Comparison of ENCODE assay signal across 13 cellular contexts in the genomic region with DNA sequence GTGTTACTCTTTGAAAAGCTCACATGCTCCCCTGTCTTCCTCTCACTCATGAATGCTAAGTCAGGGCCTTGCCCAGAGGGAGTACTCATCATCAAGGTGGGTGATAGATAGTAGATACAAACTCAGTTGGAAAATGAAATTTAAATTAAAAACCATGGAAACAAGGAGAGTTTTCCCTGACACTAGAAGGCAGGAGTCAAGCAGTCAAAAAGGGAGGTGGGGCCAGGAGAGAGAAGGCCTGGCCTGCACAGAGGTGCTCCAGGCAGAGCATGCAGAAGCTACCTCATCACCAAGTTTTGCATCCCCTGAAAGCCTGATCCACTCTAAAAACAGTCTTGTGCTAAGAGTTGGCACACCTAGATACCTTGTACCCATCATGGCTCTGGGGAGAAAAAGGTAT.
DNase-seq lines count a peak whose midpoint lies in the region; ATAC-seq, FAIRE-seq and TF ChIP-seq lines count a peak whose summit lies in the region.
"Had no signal": no experiment of that assay in that cellular context is flagged by ENCODE, and none has a peak within 500 bp of the region (broad histone marks: within the 10 kb centered on the region; RNA-seq: fewer than 3 reads in every experiment).

No MANE protein-coding gene starts in this region.

- H3K27me3 Mint-ChIP-seq in activated T-helper 1 cell treated with anti-CD3 and anti-CD28 coated beads, Interleukin-12 subunit alpha, Interleukin-12 subunit beta, Interleukin-2, Interleukin-4 antibody, amounts not matched to agents 30 ng/mL and 10 ng/mL and 1 ng/mL, durations not matched to agents 14 hours and 24 hours and 36 hours (ENCODE audit: insufficient read depth) = peaks cover 17% of the 10 kb centered on the region

- no peaks in the 10 kb centered on the region for H3K36me3 Mint-ChIP-seq in activated T-helper 1 cell treated with anti-CD3 and anti-CD28 coated beads, Interleukin-12 subunit alpha, Interleukin-12 subunit beta, Interleukin-2, Interleukin-4 antibody, amounts not matched to agents 30 ng/mL and 10 ng/mL and 1 ng/mL, durations not matched to agents 14 hours and 24 hours and 36 hours (ENCODE audit: low read depth)
- H3K36me3 Mint-ChIP-seq: brain had no signal

- TF ChIP-seq POLR2A in K562 (conservative IDR thresholded peaks at IDR 0.05) = no peak

- no peaks in the 10 kb centered on the region for H3K9me3 Mint-ChIP-seq in activated T-helper 1 cell treated with anti-CD3 and anti-CD28 coated beads, Interleukin-12 subunit alpha, Interleukin-12 subunit beta, Interleukin-2, Interleukin-4 antibody, amounts not matched to agents 30 ng/mL and 10 ng/mL and 1 ng/mL, durations not matched to agents 14 hours and 24 hours and 36 hours

- BruUV-seq in K562 (replicated peaks; lab: Mats Ljungman, UMichigan) = no TSS peak

- peak; percentile 69 for TF ChIP-seq RAD21 in Ishikawa (IDR thresholded peaks at IDR 0.05; ENCODE audit: low read depth)
- peak in 1 of 2 experiments; percentile 36; a peak in 2 of 4 replicates for TF ChIP-seq RAD21 in K562 (CRISPR knock-in tag; conservative IDR thresholded peaks at IDR 0.05 in 1 of 2, IDR thresholded peaks at IDR 0.05 in 1 of 2)

- POLR2A ChIA-PET in K562 (lab: Yijun Ruan, JAX) = no interaction called here

- no peak overlapping the region for H3K4me2 ChIP-seq in K562 (ENCODE audit: insufficient read depth, low read length)
- H3K4me2 ChIP-seq: KMS-11 had no signal

- H3K9me3 ChIP-seq in K562 (replicated peaks; ENCODE audit: control insufficient read depth, insufficient read depth, low read depth, low read length) = no peaks in the 10 kb centered on the region
- H3K9me3 ChIP-seq in lower lobe of right lung = no peaks in the 10 kb centered on the region
- H3K9me3 ChIP-seq: neutrophil, SJSA1 had no signal

- H3K9me1 ChIP-seq in K562 (ENCODE audit: control insufficient read depth, insufficient read depth, low read length) = no peaks in the 10 kb centered on the region

- no peak overlapping the region for H3K4me3 ChIP-seq in K562
- no peak overlapping the region for H3K4me3 ChIP-seq in lower lobe of right lung
- H3K4me3 ChIP-seq: SJSA1 had no signal

- peak; percentile 1 for DNase-seq in EL
- DNase-seq in K562 (ENCODE audit: extremely low read depth in 1 of 4, low spot score in 3 of 4) = peak; percentile 6 to 10 (median 7)
- DNase-seq in lower lobe of right lung = no peak
- no peak for DNase-seq in activated T-helper 1 cell treated with anti-CD3 and anti-CD28 coated beads, Interleukin-12 subunit alpha, Interleukin-12 subunit beta, Interleukin-2, Interleukin-4 antibody, amounts not matched to agents 30 ng/mL and 10 ng/mL and 1 ng/mL, durations not matched to agents 14 hours and 24 hours and 36 hours (ENCODE audit: low spot score)
- DNase-seq: hippocampal formation had no signal

- no peaks in the 10 kb centered on the region for H3K79me2 ChIP-seq in K562 (ENCODE audit: control insufficient read depth, insufficient read depth, low read length)

- intact Hi-C loops in K562 (cut with micrococcal nuclease) = loop anchor here (10.0 kb wide), 2 partner anchors 144 to 304 kb away; a partner anchor contains a TSS
- intact Hi-C loops in lower lobe of right lung (cut with DNase I) = no loop called here
- intact Hi-C loops in activated T-helper 1 cell treated with anti-CD3 and anti-CD28 coated beads, Interleukin-12 subunit alpha, Interleukin-12 subunit beta, Interleukin-2, Interleukin-4 antibody, amounts not matched to agents 30 ng/mL and 10 ng/mL and 1 ng/mL, durations not matched to agents 14 hours and 24 hours and 36 hours (cut with micrococcal nuclease) = no loop called here

- no peak overlapping the region for H3K4me3 Mint-ChIP-seq in activated T-helper 1 cell treated with anti-CD3 and anti-CD28 coated beads, Interleukin-12 subunit alpha, Interleukin-12 subunit beta, Interleukin-2, Interleukin-4 antibody, amounts not matched to agents 30 ng/mL and 10 ng/mL and 1 ng/mL, durations not matched to agents 14 hours and 24 hours and 36 hours
- H3K4me3 Mint-ChIP-seq: brain had no signal

- H4K20me1 ChIP-seq in K562 (replicated peaks; ENCODE audit: control insufficient read depth, insufficient read depth, low read length) = no peaks in the 10 kb centered on the region

- TF ChIP-seq EP300 in Ishikawa (IDR thresholded peaks at IDR 0.05; ENCODE audit: borderline replicate concordance) (no peak), K562 (IDR thresholded peaks at IDR 0.05; ENCODE audit: low read length) (no peak)

- TF ChIP-seq CTCF in K562 (IDR thresholded peaks at IDR 0.05 in 2 of 3, conservative IDR thresholded peaks at IDR 0.05 in 1 of 3; ENCODE audit: insufficient read depth in 2 of 3, low read depth in 1 of 3, low read length in 3 of 3) (peak; percentile 9 to 42 (median 31); a peak in 2 of 6 replicates), lower lobe of right lung (IDR thresholded peaks at IDR 0.05) (no peak)

- no peaks in the 10 kb centered on the region for H3K36me3 ChIP-seq in K562 (ENCODE audit: control insufficient read depth, insufficient read depth, low read length)
- H3K36me3 ChIP-seq in lower lobe of right lung = no peaks in the 10 kb centered on the region
- H3K36me3 ChIP-seq: neutrophil, SJSA1 had no signal

- no peak overlapping the region for H3K9ac ChIP-seq in K562 (ENCODE audit: insufficient read depth in 1 of 2, low read depth in 2 of 2, low read length in 2 of 2)
- H3K9ac ChIP-seq: KMS-11 had no signal

- no peak overlapping the region for H2AFZ ChIP-seq in K562 (ENCODE audit: low read depth, low read length)

- no peaks in the 10 kb centered on the region for H3K27me3 ChIP-seq in K562 (ENCODE audit: control insufficient read depth in 2 of 2, insufficient read depth in 2 of 2, low read length in 2 of 2)
- no peaks in the 10 kb centered on the region for H3K27me3 ChIP-seq in lower lobe of right lung (ENCODE audit: low read depth)
- H3K27me3 ChIP-seq: neutrophil, SJSA1 had no signal

- in situ Hi-C loops in K562 (cut with MboI) = no loop called here

- CTCF ChIA-PET in K562 (lab: Yijun Ruan, JAX; ENCODE audit: low intra/inter-chr PET ratio) = no interaction called here

- ATAC-seq in K562 (0 out of 3 replicates have a peak, but pooled peaks have one; percentile 44), lower lobe of right lung (peak; percentile 37 to 43), GM19035 (IDR thresholded peaks at IDR 0.05; ENCODE audit: unreplicated experiment) (no peak), GM21528 (IDR thresholded peaks at IDR 0.05; ENCODE audit: low FRiP score, unreplicated experiment) (no peak), GM21526 (IDR thresholded peaks at IDR 0.05; ENCODE audit: low FRiP score, unreplicated experiment) (no peak)

- no peak overlapping the region for H3K27ac ChIP-seq in K562 (ENCODE audit: extremely low read depth, low read depth, low read length)
- no peak overlapping the region for H3K27ac ChIP-seq in lower lobe of right lung
- H3K27ac ChIP-seq: KMS-11, neutrophil, SJSA1 had no signal

- H3K27ac Mint-ChIP-seq in activated T-helper 1 cell treated with anti-CD3 and anti-CD28 coated beads, Interleukin-12 subunit alpha, Interleukin-12 subunit beta, Interleukin-2, Interleukin-4 antibody, amounts not matched to agents 30 ng/mL and 10 ng/mL and 1 ng/mL, durations not matched to agents 14 hours and 24 hours and 36 hours = no peak overlapping the region
- H3K27ac Mint-ChIP-seq: brain had no signal

- no peaks in the 10 kb centered on the region for H3K4me1 Mint-ChIP-seq in activated T-helper 1 cell treated with anti-CD3 and anti-CD28 coated beads, Interleukin-12 subunit alpha, Interleukin-12 subunit beta, Interleukin-2, Interleukin-4 antibody, amounts not matched to agents 30 ng/mL and 10 ng/mL and 1 ng/mL, durations not matched to agents 14 hours and 24 hours and 36 hours (ENCODE audit: low read depth)
- H3K4me1 Mint-ChIP-seq: brain had no signal

- FAIRE-seq in K562 (lab: Jason Lieb, UNC) = no peak

- H3K4me1 ChIP-seq in K562 (replicated peaks in 1 of 2; ENCODE audit: control insufficient read depth in 2 of 2, insufficient read depth in 2 of 2, low read length in 2 of 2) = no peaks in the 10 kb centered on the region
- no peaks in the 10 kb centered on the region for H3K4me1 ChIP-seq in lower lobe of right lung
- H3K4me1 ChIP-seq: SJSA1 had no signal

TF ChIP-seq in Ishikawa, 13 proteins besides CTCF, POLR2A, EP300 and RAD21 (continues in another document):
- TF ChIP-seq, protein P1, sequence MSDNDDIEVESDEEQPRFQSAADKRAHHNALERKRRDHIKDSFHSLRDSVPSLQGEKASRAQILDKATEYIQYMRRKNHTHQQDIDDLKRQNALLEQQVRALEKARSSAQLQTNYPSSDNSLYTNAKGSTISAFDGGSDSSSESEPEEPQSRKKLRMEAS (IDR thresholded peaks at IDR 0.05) = no peak
- TF ChIP-seq NFIC (IDR thresholded peaks at IDR 0.05) = no peak

TF ChIP-seq in K562, 482 proteins besides CTCF, POLR2A, EP300 and RAD21:
- TF ChIP-seq XRCC4 (IDR thresholded peaks at IDR 0.05; ENCODE audit: extremely low read depth, insufficient read depth, insufficient read length) (no peak), BRD9 (IDR thresholded peaks at IDR 0.05; ENCODE audit: low read depth, partially characterized antibody) (no peak), MAFF (IDR thresholded peaks at IDR 0.05; ENCODE audit: low read length) (no peak), HNRNPUL1 (IDR thresholded peaks at IDR 0.05; ENCODE audit: low read length) (no peak), CBX8 (IDR thresholded peaks at IDR 0.05; ENCODE audit: borderline replicate concordance, extremely low read depth, low read depth, low read length, poor library complexity, severe bottlenecking) (no peak), TGIF2 (CRISPR knock-in tag; IDR thresholded peaks at IDR 0.05) (no peak), ZC3H4 (CRISPR knock-in tag; IDR thresholded peaks at IDR 0.05; ENCODE audit: borderline replicate concordance) (no peak), CCNT2 (IDR thresholded peaks at IDR 0.05; ENCODE audit: borderline replicate concordance, extremely low read depth, insufficient read length, low read depth, low read length) (no peak), SLC30A9 (CRISPR knock-in tag; IDR thresholded peaks at IDR 0.05) (no peak), RUNX1 (IDR thresholded peaks at IDR 0.05; ENCODE audit: low read depth) (no peak), NFATC3 (IDR thresholded peaks at IDR 0.05) (no peak), TFAM (CRISPR knock-in tag; conservative IDR thresholded peaks at IDR 0.05) (no peak), PYGO2 (tag; IDR thresholded peaks at IDR 0.05) (no peak), NELFE (IDR thresholded peaks at IDR 0.05; ENCODE audit: insufficient read depth, insufficient read length) (no peak), KDM1A (IDR thresholded peaks at IDR 0.05) (no peak), PML (IDR thresholded peaks at IDR 0.05; ENCODE audit: low read length) (no peak)

Comparison
In these comparisons a context has a peak if more than half of its experiments do, and no peak if none do; other contexts are left out.
1. DNase-seq: peak in EL (single experiment) and K562 (4 of 4); none in lower lobe of right lung (single experiment) and activated T-helper 1 cell treated with anti-CD3 and anti-CD28 coated beads, Interleukin-12 subunit alpha, Interleukin-12 subunit beta, Interleukin-2, Interleukin-4 antibody, amounts not matched to agents 30 ng/mL and 10 ng/mL and 1 ng/mL, durations not matched to agents 14 hours and 24 hours and 36 hours (single experiment).
2. ATAC-seq: peak in K562 (single experiment) and lower lobe of right lung (2 of 2); none in GM19035 (single experiment), GM21528 (single experiment) and GM21526 (single experiment).